Comparison of ENCODE assay signal across 1 cellular context in the genomic region with DNA sequence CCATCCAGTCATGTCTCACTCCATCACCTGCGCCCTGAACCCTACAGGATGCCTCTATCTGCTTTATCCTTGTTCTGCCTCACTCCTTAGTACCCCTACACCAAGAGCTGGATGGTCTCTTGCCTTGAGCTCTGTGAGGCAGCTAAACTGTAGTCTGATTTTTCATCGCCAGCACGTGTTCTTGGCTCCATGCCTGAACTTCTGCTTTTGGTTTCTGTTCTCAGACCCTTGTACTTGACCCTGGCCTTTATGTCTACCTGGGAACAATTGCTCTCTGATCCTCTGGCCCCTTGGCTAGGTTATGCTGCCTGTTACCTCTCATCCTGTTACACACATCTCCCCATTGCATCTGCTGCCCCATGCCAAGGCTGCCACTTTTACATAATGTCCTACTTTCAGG.
TF ChIP-seq lines count a peak whose summit lies in the region.

No MANE protein-coding gene starts in this region.

TF ChIP-seq in WTC11, 78 proteins besides CTCF, POLR2A, EP300 and RAD21 (continued from another document):
- TF ChIP-seq, protein P1, sequence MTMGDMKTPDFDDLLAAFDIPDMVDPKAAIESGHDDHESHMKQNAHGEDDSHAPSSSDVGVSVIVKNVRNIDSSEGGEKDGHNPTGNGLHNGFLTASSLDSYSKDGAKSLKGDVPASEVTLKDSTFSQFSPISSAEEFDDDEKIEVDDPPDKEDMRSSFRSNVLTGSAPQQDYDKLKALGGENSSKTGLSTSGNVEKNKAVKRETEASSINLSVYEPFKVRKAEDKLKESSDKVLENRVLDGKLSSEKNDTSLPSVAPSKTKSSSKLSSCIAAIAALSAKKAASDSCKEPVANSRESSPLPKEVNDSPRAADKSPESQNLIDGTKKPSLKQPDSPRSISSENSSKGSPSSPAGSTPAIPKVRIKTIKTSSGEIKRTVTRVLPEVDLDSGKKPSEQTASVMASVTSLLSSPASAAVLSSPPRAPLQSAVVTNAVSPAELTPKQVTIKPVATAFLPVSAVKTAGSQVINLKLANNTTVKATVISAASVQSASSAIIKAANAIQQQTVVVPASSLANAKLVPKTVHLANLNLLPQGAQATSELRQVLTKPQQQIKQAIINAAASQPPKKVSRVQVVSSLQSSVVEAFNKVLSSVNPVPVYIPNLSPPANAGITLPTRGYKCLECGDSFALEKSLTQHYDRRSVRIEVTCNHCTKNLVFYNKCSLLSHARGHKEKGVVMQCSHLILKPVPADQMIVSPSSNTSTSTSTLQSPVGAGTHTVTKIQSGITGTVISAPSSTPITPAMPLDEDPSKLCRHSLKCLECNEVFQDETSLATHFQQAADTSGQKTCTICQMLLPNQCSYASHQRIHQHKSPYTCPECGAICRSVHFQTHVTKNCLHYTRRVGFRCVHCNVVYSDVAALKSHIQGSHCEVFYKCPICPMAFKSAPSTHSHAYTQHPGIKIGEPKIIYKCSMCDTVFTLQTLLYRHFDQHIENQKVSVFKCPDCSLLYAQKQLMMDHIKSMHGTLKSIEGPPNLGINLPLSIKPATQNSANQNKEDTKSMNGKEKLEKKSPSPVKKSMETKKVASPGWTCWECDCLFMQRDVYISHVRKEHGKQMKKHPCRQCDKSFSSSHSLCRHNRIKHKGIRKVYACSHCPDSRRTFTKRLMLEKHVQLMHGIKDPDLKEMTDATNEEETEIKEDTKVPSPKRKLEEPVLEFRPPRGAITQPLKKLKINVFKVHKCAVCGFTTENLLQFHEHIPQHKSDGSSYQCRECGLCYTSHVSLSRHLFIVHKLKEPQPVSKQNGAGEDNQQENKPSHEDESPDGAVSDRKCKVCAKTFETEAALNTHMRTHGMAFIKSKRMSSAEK (CRISPR knock-in tag; IDR thresholded peaks at IDR 0.05; ENCODE audit: borderline replicate concordance): no peak
- no peak for TF ChIP-seq TCF7 (CRISPR knock-in tag; IDR thresholded peaks at IDR 0.05; ENCODE audit: low read depth)
- no peak for TF ChIP-seq RORB (CRISPR knock-in tag; IDR thresholded peaks at IDR 0.05)
- TF ChIP-seq, protein P2, sequence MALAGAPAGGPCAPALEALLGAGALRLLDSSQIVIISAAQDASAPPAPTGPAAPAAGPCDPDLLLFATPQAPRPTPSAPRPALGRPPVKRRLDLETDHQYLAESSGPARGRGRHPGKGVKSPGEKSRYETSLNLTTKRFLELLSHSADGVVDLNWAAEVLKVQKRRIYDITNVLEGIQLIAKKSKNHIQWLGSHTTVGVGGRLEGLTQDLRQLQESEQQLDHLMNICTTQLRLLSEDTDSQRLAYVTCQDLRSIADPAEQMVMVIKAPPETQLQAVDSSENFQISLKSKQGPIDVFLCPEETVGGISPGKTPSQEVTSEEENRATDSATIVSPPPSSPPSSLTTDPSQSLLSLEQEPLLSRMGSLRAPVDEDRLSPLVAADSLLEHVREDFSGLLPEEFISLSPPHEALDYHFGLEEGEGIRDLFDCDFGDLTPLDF (CRISPR knock-in tag; IDR thresholded peaks at IDR 0.05): no peak
- no peak for TF ChIP-seq SP1 (CRISPR knock-in tag; conservative IDR thresholded peaks at IDR 0.05)
- TF ChIP-seq, protein P3, sequence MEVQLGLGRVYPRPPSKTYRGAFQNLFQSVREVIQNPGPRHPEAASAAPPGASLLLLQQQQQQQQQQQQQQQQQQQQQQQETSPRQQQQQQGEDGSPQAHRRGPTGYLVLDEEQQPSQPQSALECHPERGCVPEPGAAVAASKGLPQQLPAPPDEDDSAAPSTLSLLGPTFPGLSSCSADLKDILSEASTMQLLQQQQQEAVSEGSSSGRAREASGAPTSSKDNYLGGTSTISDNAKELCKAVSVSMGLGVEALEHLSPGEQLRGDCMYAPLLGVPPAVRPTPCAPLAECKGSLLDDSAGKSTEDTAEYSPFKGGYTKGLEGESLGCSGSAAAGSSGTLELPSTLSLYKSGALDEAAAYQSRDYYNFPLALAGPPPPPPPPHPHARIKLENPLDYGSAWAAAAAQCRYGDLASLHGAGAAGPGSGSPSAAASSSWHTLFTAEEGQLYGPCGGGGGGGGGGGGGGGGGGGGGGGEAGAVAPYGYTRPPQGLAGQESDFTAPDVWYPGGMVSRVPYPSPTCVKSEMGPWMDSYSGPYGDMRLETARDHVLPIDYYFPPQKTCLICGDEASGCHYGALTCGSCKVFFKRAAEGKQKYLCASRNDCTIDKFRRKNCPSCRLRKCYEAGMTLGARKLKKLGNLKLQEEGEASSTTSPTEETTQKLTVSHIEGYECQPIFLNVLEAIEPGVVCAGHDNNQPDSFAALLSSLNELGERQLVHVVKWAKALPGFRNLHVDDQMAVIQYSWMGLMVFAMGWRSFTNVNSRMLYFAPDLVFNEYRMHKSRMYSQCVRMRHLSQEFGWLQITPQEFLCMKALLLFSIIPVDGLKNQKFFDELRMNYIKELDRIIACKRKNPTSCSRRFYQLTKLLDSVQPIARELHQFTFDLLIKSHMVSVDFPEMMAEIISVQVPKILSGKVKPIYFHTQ (CRISPR knock-in tag; IDR thresholded peaks at IDR 0.05): no peak
